ENCODE assay signal across 35 cellular contexts in genomic region chr1:228984107-228984506, GRCh38.
"Had no signal": no experiment of that assay in that cellular context is flagged by ENCODE, and none has a peak within 500 bp of the region (broad histone marks: within the 10 kb centered on the region; RNA-seq: fewer than 3 reads in every experiment).

No MANE protein-coding gene starts in this region.

- ATAC-seq: activated CD8-positive, alpha-beta T cell treated with anti-CD3 and anti-CD28 coated beads for 36 hours; activated naive CD8-positive, alpha-beta T cell treated with anti-CD3 and anti-CD28 coated beads, Interleukin-2, amount 50 U/mL, for 24 hours; activated T-cell treated with anti-CD3 and anti-CD28 coated beads, Interleukin-2, amount 50 U/mL, for 4 hours; activated T-cell treated with anti-CD3 and anti-CD28 coated beads, Interleukin-2, amount 50 U/mL, for 72 hours; activated T-helper 17 cell treated with anti-CD3 and anti-CD28 coated beads, Interleukin-2, amount 50 U/mL, for 72 hours had no signal

- H3K4me3 ChIP-seq: ascending aorta, cardiac muscle cell had no signal

- H3K27ac ChIP-seq: ascending aorta, cardiac muscle cell had no signal

- H3K36me3 ChIP-seq: ascending aorta, cardiac muscle cell had no signal

- H3K27me3 ChIP-seq: ascending aorta, cardiac muscle cell had no signal

- H3K27ac Mint-ChIP-seq: activated B cell treated with CpG ODN at 0.5 μM for 24 hours; activated CD4-positive, alpha-beta memory T cell treated with anti-CD3 and anti-CD28 coated beads for 36 hours; activated CD4-positive, alpha-beta T cell treated with anti-CD3 and anti-CD28 coated beads, Interleukin-2, amount 10 ng/mL, durations not matched to agents 24 days and 14 days; activated CD8-positive, alpha-beta T cell treated with anti-CD3 and anti-CD28 coated beads for 36 hours; activated naive CD4-positive, alpha-beta T cell treated with anti-CD3 and anti-CD28 coated beads for 36 hours; activated naive CD4-positive, alpha-beta T cell treated with anti-CD3 and anti-CD28 coated beads, Interleukin-2, amount 50 U/mL, for 24 hours; activated naive CD8-positive, alpha-beta T cell; activated naive CD8-positive, alpha-beta T cell treated with anti-CD3 and anti-CD28 coated beads, Interleukin-2, amount 10 ng/mL, durations not matched to agents 7 days and 5 days; activated naive CD8-positive, alpha-beta T cell treated with anti-CD3 and anti-CD28 coated beads, Interleukin-2, amount 50 U/mL, for 24 hours; activated T-cell treated with anti-CD3 and anti-CD28 coated beads, Interleukin-2, amount 50 U/mL, for 72 hours; activated T-helper 1 cell treated with anti-CD3 and anti-CD28 coated beads, Interleukin-12 subunit alpha, Interleukin-12 subunit beta, Interleukin-2, Interleukin-4 antibody, amounts not matched to agents 30 ng/mL and 10 ng/mL and 1 ng/mL, durations not matched to agents 14 hours and 24 hours and 36 hours; activated T-helper 17 cell treated with anti-CD3 and anti-CD28 coated beads, Interleukin-2, amount 50 U/mL, for 72 hours; T-helper 1 cell treated with Interleukin-12 subunit alpha and Interleukin-12 subunit beta and Interleukin-4 antibody, amounts not matched to agents 30 μg/mL and 1 μg/mL, for 36 hours; T-helper 2 cell treated with Interferon-gamma antibody and Interleukin-4, amounts not matched to agents 5 μg/mL and 100 μg/mL, for 36 hours had no signal

- H3K27me3 Mint-ChIP-seq: activated B cell treated with CpG ODN at 0.5 μM for 24 hours; activated CD4-positive, alpha-beta memory T cell treated with anti-CD3 and anti-CD28 coated beads for 36 hours; activated CD4-positive, alpha-beta T cell treated with anti-CD3 and anti-CD28 coated beads, Interleukin-2, amount 10 ng/mL, durations not matched to agents 24 days and 14 days; activated CD8-positive, alpha-beta T cell treated with anti-CD3 and anti-CD28 coated beads for 36 hours; activated naive CD4-positive, alpha-beta T cell treated with anti-CD3 and anti-CD28 coated beads, Interleukin-2, amount 50 U/mL, for 24 hours; activated naive CD8-positive, alpha-beta T cell; activated naive CD8-positive, alpha-beta T cell treated with anti-CD3 and anti-CD28 coated beads, Interleukin-2, amount 10 ng/mL, durations not matched to agents 7 days and 5 days; activated naive CD8-positive, alpha-beta T cell treated with anti-CD3 and anti-CD28 coated beads, Interleukin-2, amount 50 U/mL, for 24 hours; activated T-helper 17 cell treated with anti-CD3 and anti-CD28 coated beads, Interleukin-2, amount 50 U/mL, for 72 hours; central memory CD8-positive, alpha-beta T cell had no signal

- H3K9me3 Mint-ChIP-seq: activated B cell treated with CpG ODN at 0.5 μM for 24 hours; activated CD4-positive, alpha-beta memory T cell treated with anti-CD3 and anti-CD28 coated beads for 36 hours; activated CD4-positive, alpha-beta T cell treated with anti-CD3 and anti-CD28 coated beads, Interleukin-2, amount 10 ng/mL, durations not matched to agents 24 days and 14 days; activated CD8-positive, alpha-beta T cell treated with anti-CD3 and anti-CD28 coated beads for 36 hours; activated naive CD4-positive, alpha-beta T cell treated with anti-CD3 and anti-CD28 coated beads for 36 hours; activated naive CD4-positive, alpha-beta T cell treated with anti-CD3 and anti-CD28 coated beads, Interleukin-2, amount 50 U/mL, for 24 hours; activated naive CD8-positive, alpha-beta T cell treated with anti-CD3 and anti-CD28 coated beads, Interleukin-2, amount 10 ng/mL, durations not matched to agents 7 days and 5 days; activated naive CD8-positive, alpha-beta T cell treated with anti-CD3 and anti-CD28 coated beads, Interleukin-2, amount 50 U/mL, for 24 hours; activated T-cell treated with anti-CD3 and anti-CD28 coated beads, Interleukin-2, amount 50 U/mL, for 4 hours; activated T-cell treated with anti-CD3 and anti-CD28 coated beads, Interleukin-2, amount 50 U/mL, for 72 hours; activated T-helper 1 cell treated with anti-CD3 and anti-CD28 coated beads, Interleukin-12 subunit alpha, Interleukin-12 subunit beta, Interleukin-2, Interleukin-4 antibody, amounts not matched to agents 30 ng/mL and 10 ng/mL and 1 ng/mL, durations not matched to agents 14 hours and 24 hours and 36 hours; activated T-helper 17 cell treated with anti-CD3 and anti-CD28 coated beads, Interleukin-2, amount 50 U/mL, for 72 hours; central memory CD8-positive, alpha-beta T cell; T-helper 1 cell treated with Interleukin-12 subunit alpha and Interleukin-12 subunit beta and Interleukin-4 antibody, amounts not matched to agents 30 μg/mL and 1 μg/mL, for 36 hours; T-helper 2 cell treated with Interferon-gamma antibody and Interleukin-4, amounts not matched to agents 5 μg/mL and 100 μg/mL, for 36 hours had no signal

- DNase-seq: activated B cell treated with CpG ODN at 0.5 μM for 24 hours; activated CD4-positive, alpha-beta memory T cell treated with anti-CD3 and anti-CD28 coated beads for 36 hours; activated CD4-positive, alpha-beta T cell treated with anti-CD3 and anti-CD28 coated beads for 4 hours; activated CD4-positive, alpha-beta T cell treated with anti-CD3 and anti-CD28 coated beads, Interleukin-2, amount 10 ng/mL, durations not matched to agents 24 days and 14 days; activated CD4-positive, alpha-beta T cell treated with anti-CD3 and anti-CD28 coated beads, Interleukin-2, amount 50 U/mL, for 1 hour; activated CD4-positive, alpha-beta T cell treated with anti-CD3 and anti-CD28 coated beads, Interleukin-2, amount 50 U/mL, for 4 hours; activated CD4-positive, CD25-positive, alpha-beta regulatory T cell treated with anti-CD3 and anti-CD28 coated beads, Interleukin-2, amount 50 U/mL, for 72 hours; activated CD8-positive, alpha-beta memory T cell treated with anti-CD3 and anti-CD28 coated beads, Interleukin-2, amount 50 U/mL, for 4 hours; activated CD8-positive, alpha-beta T cell treated with anti-CD3 and anti-CD28 coated beads for 36 hours; activated gamma-delta T cell treated with Interleukin-2 at 50 U/mL for 16 hours; activated naive CD4-positive, alpha-beta T cell; activated naive CD4-positive, alpha-beta T cell treated with anti-CD3 and anti-CD28 coated beads for 36 hours; activated naive CD8-positive, alpha-beta T cell treated with anti-CD3 and anti-CD28 coated beads, Interleukin-2, amount 10 ng/mL, durations not matched to agents 7 days and 5 days; activated naive CD8-positive, alpha-beta T cell treated with anti-CD3 and anti-CD28 coated beads, Interleukin-2, amount 50 U/mL, for 24 hours; activated T-cell treated with anti-CD3 and anti-CD28 coated beads for 4 hours; activated T-cell treated with anti-CD3 and anti-CD28 coated beads, Interleukin-2, amount 50 U/mL, for 1 hour; activated T-cell treated with anti-CD3 and anti-CD28 coated beads, Interleukin-2, amount 50 U/mL, for 4 hours; activated T-cell treated with anti-CD3 and anti-CD28 coated beads, Interleukin-2, amount 50 U/mL, for 72 hours; amygdala; anterior cingulate cortex; caudate nucleus; cerebellar nuclear complex; T-helper 1 cell; T-helper 2 cell; T-helper 9 cell had no signal

- H3K4me3 Mint-ChIP-seq: activated B cell treated with CpG ODN at 0.5 μM for 24 hours; activated CD4-positive, alpha-beta memory T cell treated with anti-CD3 and anti-CD28 coated beads for 36 hours; activated CD4-positive, alpha-beta T cell treated with anti-CD3 and anti-CD28 coated beads, Interleukin-2, amount 10 ng/mL, durations not matched to agents 24 days and 14 days; activated CD8-positive, alpha-beta T cell treated with anti-CD3 and anti-CD28 coated beads for 36 hours; activated naive CD4-positive, alpha-beta T cell treated with anti-CD3 and anti-CD28 coated beads for 36 hours; activated naive CD4-positive, alpha-beta T cell treated with anti-CD3 and anti-CD28 coated beads, Interleukin-2, amount 50 U/mL, for 24 hours; activated naive CD8-positive, alpha-beta T cell; activated naive CD8-positive, alpha-beta T cell treated with anti-CD3 and anti-CD28 coated beads, Interleukin-2, amount 10 ng/mL, durations not matched to agents 7 days and 5 days; activated naive CD8-positive, alpha-beta T cell treated with anti-CD3 and anti-CD28 coated beads, Interleukin-2, amount 50 U/mL, for 24 hours; activated T-cell treated with anti-CD3 and anti-CD28 coated beads, Interleukin-2, amount 50 U/mL, for 4 hours; activated T-cell treated with anti-CD3 and anti-CD28 coated beads, Interleukin-2, amount 50 U/mL, for 72 hours; activated T-helper 1 cell treated with anti-CD3 and anti-CD28 coated beads, Interleukin-12 subunit alpha, Interleukin-12 subunit beta, Interleukin-2, Interleukin-4 antibody, amounts not matched to agents 30 ng/mL and 10 ng/mL and 1 ng/mL, durations not matched to agents 14 hours and 24 hours and 36 hours; activated T-helper 17 cell treated with anti-CD3 and anti-CD28 coated beads, Interleukin-2, amount 50 U/mL, for 72 hours; brain; central memory CD8-positive, alpha-beta T cell; T-helper 1 cell treated with Interleukin-12 subunit alpha and Interleukin-12 subunit beta and Interleukin-4 antibody, amounts not matched to agents 30 μg/mL and 1 μg/mL, for 36 hours; T-helper 2 cell treated with Interferon-gamma antibody and Interleukin-4, amounts not matched to agents 5 μg/mL and 100 μg/mL, for 36 hours had no signal

- H3K36me3 Mint-ChIP-seq: activated CD4-positive, alpha-beta memory T cell treated with anti-CD3 and anti-CD28 coated beads for 36 hours; activated naive CD4-positive, alpha-beta T cell treated with anti-CD3 and anti-CD28 coated beads, Interleukin-2, amount 50 U/mL, for 24 hours; activated naive CD8-positive, alpha-beta T cell; activated naive CD8-positive, alpha-beta T cell treated with anti-CD3 and anti-CD28 coated beads, Interleukin-2, amount 10 ng/mL, durations not matched to agents 7 days and 5 days; brain had no signal

- H3K4me1 Mint-ChIP-seq: activated naive CD4-positive, alpha-beta T cell treated with anti-CD3 and anti-CD28 coated beads, Interleukin-2, amount 50 U/mL, for 24 hours; central memory CD8-positive, alpha-beta T cell had no signal

- H3K9me3 ChIP-seq: ascending aorta had no signal
